ENCODE assay signal across 21 cellular contexts in genomic region chr7:25901658-25902057, GRCh38.
"Had no signal": no experiment of that assay in that cellular context is flagged by ENCODE, and none has a peak within 500 bp of the region (broad histone marks: within the 10 kb centered on the region; RNA-seq: fewer than 3 reads in every experiment).

No MANE protein-coding gene starts in this region.

- H3K27me3 ChIP-seq: colonic mucosa, gastrocnemius medialis, stomach, thyroid gland had no signal

- ATAC-seq: esophagus mucosa; gastrocnemius medialis; heart right ventricle; left ventricle myocardium superior; naive thymus-derived CD4-positive, alpha-beta T cell; psoas muscle; stimulated activated naive B cell treated with anti-CD40 and anti-IgM and Interleukin-4, amounts not matched to agents 10 μg/mL and 1 μg/mL and 100 μg/mL, for 72 hours had no signal

- DNase-seq: colonic mucosa; effector CD4-positive, alpha-beta T cell; endodermal cell; gastrocnemius medialis; heart right ventricle; hypothalamus; islet precursor cell; left cardiac atrium; left ventricle myocardium superior; mesendoderm; naive thymus-derived CD4-positive, alpha-beta T cell; nephron progenitor cell; psoas muscle; spleen; stimulated activated CD4-positive, alpha-beta T cell treated with anti-CD3 and anti-CD28 coated beads, Interleukin-15, amount 100 ng/mL, for 24 hours; stimulated activated CD4-positive, alpha-beta T cell treated with anti-CD3 and anti-CD28 coated beads, Interleukin-2, amount 100 ng/mL, for 24 hours; stimulated activated CD4-positive, alpha-beta T cell treated with anti-CD3 and anti-CD28 coated beads, Interleukin-4, amount 100 ng/mL, for 4 hours; stimulated activated naive B cell treated with anti-CD40 and anti-IgM and Interleukin-4, amounts not matched to agents 10 μg/mL and 1 μg/mL and 100 μg/mL, for 72 hours; stomach; thyroid gland had no signal

- H3K36me3 ChIP-seq: colonic mucosa, gastrocnemius medialis, heart right ventricle, spleen, stomach, thyroid gland had no signal

- H3K4me3 ChIP-seq: colonic mucosa, gastrocnemius medialis, heart right ventricle, psoas muscle, spleen, stomach, thyroid gland had no signal

- H3K4me1 ChIP-seq: colonic mucosa, gastrocnemius medialis, heart right ventricle, psoas muscle, spleen, stomach, thyroid gland had no signal

- H3K27ac ChIP-seq: colonic mucosa, gastrocnemius medialis, heart right ventricle, psoas muscle, spleen, stomach, thyroid gland had no signal

- H3K9me3 ChIP-seq: colonic mucosa, gastrocnemius medialis, heart right ventricle, psoas muscle, spleen, stomach, thyroid gland had no signal
